3 cellular contexts compared by ENCODE assay signal in the genomic region with DNA sequence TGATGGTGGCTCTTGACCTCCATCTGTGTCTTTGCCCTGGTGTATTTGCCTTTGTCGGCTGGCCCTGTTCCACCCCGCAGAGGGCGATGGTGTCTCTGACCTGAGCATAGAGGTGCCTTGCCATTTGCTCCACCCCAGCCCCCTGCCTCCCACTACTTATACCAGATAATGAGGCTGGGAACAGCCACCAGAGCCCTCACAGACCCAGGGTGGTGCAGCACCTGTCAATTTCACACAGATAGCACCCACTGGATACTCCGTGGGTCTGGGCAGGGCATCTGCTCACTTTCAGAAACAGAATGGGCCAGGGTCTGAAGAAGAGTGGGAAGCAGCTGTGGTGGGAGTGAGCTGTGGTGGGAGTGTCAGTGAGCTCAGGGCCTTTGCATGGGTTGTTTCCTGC.
A peak's percentile ranks its signal among the peaks of the same experiment; 100 is the strongest.
TF ChIP-seq lines count a peak whose summit lies in the region.

No MANE protein-coding gene starts in this region.

TF ChIP-seq in GM23338, 12 proteins besides CTCF, POLR2A, EP300 and RAD21 (continues in another document):
- TF ChIP-seq ZNF331 (CRISPR knock-in tag; IDR thresholded peaks at IDR 0.05; ENCODE audit: low read depth) (no peak), EZH2phosphoT487 (IDR thresholded peaks at IDR 0.05; ENCODE audit: unreplicated experiment) (no peak), ZNF114 (CRISPR knock-in tag; IDR thresholded peaks at IDR 0.05) (no peak), REST (IDR thresholded peaks at IDR 0.05; ENCODE audit: unreplicated experiment) (no peak), POLR2AphosphoS5 (IDR thresholded peaks at IDR 0.05; ENCODE audit: low read depth) (no peak), NANOG (IDR thresholded peaks at IDR 0.05; ENCODE audit: borderline replicate concordance) (no peak), JUNB (IDR thresholded peaks at IDR 0.05; ENCODE audit: unreplicated experiment) (no peak)
- TF ChIP-seq, protein P1, sequence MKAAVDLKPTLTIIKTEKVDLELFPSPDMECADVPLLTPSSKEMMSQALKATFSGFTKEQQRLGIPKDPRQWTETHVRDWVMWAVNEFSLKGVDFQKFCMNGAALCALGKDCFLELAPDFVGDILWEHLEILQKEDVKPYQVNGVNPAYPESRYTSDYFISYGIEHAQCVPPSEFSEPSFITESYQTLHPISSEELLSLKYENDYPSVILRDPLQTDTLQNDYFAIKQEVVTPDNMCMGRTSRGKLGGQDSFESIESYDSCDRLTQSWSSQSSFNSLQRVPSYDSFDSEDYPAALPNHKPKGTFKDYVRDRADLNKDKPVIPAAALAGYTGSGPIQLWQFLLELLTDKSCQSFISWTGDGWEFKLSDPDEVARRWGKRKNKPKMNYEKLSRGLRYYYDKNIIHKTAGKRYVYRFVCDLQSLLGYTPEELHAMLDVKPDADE (IDR thresholded peaks at IDR 0.05) = no peak

TF ChIP-seq in HEK293, 187 proteins besides CTCF, POLR2A, EP300 and RAD21:
- peak; percentile 74 for TF ChIP-seq EGR2 (tag by site-specific recombination; IDR thresholded peaks at IDR 0.05; ENCODE audit: low read depth)
- TF ChIP-seq SP2 (tag by site-specific recombination; IDR thresholded peaks at IDR 0.05) = no peak
- no peak for TF ChIP-seq ZNF114 (tag by site-specific recombination; IDR thresholded peaks at IDR 0.05)
- TF ChIP-seq ZNF596 (tag by site-specific recombination; IDR thresholded peaks at IDR 0.05) = no peak
- TF ChIP-seq ZFHX2 (tag by site-specific recombination; conservative IDR thresholded peaks at IDR 0.05) = peak; percentile 67
TF ChIP-seq in HEK293: peak in this region for 2.

TF ChIP-seq in H1, 55 proteins besides CTCF, POLR2A, EP300 and RAD21:
- no peak for TF ChIP-seq CREB1 (IDR thresholded peaks at IDR 0.05)
- no peak for TF ChIP-seq KDM5A (IDR thresholded peaks at IDR 0.05; ENCODE audit: low read length)
- no peak for TF ChIP-seq TAF7 (optimal IDR thresholded peaks at IDR 0.05; ENCODE audit: borderline replicate concordance, low read depth, low read length)
- TF ChIP-seq, protein P2, sequence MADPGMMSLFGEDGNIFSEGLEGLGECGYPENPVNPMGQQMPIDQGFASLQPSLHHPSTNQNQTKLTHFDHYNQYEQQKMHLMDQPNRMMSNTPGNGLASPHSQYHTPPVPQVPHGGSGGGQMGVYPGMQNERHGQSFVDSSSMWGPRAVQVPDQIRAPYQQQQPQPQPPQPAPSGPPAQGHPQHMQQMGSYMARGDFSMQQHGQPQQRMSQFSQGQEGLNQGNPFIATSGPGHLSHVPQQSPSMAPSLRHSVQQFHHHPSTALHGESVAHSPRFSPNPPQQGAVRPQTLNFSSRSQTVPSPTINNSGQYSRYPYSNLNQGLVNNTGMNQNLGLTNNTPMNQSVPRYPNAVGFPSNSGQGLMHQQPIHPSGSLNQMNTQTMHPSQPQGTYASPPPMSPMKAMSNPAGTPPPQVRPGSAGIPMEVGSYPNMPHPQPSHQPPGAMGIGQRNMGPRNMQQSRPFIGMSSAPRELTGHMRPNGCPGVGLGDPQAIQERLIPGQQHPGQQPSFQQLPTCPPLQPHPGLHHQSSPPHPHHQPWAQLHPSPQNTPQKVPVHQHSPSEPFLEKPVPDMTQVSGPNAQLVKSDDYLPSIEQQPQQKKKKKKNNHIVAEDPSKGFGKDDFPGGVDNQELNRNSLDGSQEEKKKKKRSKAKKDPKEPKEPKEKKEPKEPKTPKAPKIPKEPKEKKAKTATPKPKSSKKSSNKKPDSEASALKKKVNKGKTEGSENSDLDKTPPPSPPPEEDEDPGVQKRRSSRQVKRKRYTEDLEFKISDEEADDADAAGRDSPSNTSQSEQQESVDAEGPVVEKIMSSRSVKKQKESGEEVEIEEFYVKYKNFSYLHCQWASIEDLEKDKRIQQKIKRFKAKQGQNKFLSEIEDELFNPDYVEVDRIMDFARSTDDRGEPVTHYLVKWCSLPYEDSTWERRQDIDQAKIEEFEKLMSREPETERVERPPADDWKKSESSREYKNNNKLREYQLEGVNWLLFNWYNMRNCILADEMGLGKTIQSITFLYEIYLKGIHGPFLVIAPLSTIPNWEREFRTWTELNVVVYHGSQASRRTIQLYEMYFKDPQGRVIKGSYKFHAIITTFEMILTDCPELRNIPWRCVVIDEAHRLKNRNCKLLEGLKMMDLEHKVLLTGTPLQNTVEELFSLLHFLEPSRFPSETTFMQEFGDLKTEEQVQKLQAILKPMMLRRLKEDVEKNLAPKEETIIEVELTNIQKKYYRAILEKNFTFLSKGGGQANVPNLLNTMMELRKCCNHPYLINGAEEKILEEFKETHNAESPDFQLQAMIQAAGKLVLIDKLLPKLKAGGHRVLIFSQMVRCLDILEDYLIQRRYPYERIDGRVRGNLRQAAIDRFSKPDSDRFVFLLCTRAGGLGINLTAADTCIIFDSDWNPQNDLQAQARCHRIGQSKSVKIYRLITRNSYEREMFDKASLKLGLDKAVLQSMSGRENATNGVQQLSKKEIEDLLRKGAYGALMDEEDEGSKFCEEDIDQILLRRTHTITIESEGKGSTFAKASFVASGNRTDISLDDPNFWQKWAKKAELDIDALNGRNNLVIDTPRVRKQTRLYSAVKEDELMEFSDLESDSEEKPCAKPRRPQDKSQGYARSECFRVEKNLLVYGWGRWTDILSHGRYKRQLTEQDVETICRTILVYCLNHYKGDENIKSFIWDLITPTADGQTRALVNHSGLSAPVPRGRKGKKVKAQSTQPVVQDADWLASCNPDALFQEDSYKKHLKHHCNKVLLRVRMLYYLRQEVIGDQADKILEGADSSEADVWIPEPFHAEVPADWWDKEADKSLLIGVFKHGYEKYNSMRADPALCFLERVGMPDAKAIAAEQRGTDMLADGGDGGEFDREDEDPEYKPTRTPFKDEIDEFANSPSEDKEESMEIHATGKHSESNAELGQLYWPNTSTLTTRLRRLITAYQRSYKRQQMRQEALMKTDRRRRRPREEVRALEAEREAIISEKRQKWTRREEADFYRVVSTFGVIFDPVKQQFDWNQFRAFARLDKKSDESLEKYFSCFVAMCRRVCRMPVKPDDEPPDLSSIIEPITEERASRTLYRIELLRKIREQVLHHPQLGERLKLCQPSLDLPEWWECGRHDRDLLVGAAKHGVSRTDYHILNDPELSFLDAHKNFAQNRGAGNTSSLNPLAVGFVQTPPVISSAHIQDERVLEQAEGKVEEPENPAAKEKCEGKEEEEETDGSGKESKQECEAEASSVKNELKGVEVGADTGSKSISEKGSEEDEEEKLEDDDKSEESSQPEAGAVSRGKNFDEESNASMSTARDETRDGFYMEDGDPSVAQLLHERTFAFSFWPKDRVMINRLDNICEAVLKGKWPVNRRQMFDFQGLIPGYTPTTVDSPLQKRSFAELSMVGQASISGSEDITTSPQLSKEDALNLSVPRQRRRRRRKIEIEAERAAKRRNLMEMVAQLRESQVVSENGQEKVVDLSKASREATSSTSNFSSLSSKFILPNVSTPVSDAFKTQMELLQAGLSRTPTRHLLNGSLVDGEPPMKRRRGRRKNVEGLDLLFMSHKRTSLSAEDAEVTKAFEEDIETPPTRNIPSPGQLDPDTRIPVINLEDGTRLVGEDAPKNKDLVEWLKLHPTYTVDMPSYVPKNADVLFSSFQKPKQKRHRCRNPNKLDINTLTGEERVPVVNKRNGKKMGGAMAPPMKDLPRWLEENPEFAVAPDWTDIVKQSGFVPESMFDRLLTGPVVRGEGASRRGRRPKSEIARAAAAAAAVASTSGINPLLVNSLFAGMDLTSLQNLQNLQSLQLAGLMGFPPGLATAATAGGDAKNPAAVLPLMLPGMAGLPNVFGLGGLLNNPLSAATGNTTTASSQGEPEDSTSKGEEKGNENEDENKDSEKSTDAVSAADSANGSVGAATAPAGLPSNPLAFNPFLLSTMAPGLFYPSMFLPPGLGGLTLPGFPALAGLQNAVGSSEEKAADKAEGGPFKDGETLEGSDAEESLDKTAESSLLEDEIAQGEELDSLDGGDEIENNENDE (IDR thresholded peaks at IDR 0.05; ENCODE audit: insufficient replicate concordance, low read length) = no peak
- TF ChIP-seq TAF1 (IDR thresholded peaks at IDR 0.05; ENCODE audit: low read depth, low read length) = no peak
- no peak for TF ChIP-seq POLR2AphosphoS5 (IDR thresholded peaks at IDR 0.05; ENCODE audit: low read depth, low read length)
- no peak for TF ChIP-seq KDM4A (IDR thresholded peaks at IDR 0.05; ENCODE audit: low read depth, low read length, severe bottlenecking)
- no peak for TF ChIP-seq SIN3A (conservative IDR thresholded peaks at IDR 0.05 in 1 of 2, IDR thresholded peaks at IDR 0.05 in 1 of 2; ENCODE audit: low read depth in 1 of 2, low read length in 2 of 2)
- TF ChIP-seq GABPA (IDR thresholded peaks at IDR 0.05; ENCODE audit: borderline replicate concordance, insufficient read depth, low read length) = no peak
- TF ChIP-seq YY1 (IDR thresholded peaks at IDR 0.05; ENCODE audit: low read depth, low read length) = no peak
- TF ChIP-seq RFX5 (IDR thresholded peaks at IDR 0.05; ENCODE audit: borderline replicate concordance, low read depth, low read length) = no peak
- no peak for TF ChIP-seq SP1 (IDR thresholded peaks at IDR 0.05; ENCODE audit: low read depth, low read length)
- no peak for TF ChIP-seq SP4 (IDR thresholded peaks at IDR 0.05; ENCODE audit: low read length)
- TF ChIP-seq MAFK (IDR thresholded peaks at IDR 0.05; ENCODE audit: low read depth, low read length) = no peak
- TF ChIP-seq JUN (IDR thresholded peaks at IDR 0.05; ENCODE audit: low read depth, low read length) = no peak
- TF ChIP-seq, protein P3, sequence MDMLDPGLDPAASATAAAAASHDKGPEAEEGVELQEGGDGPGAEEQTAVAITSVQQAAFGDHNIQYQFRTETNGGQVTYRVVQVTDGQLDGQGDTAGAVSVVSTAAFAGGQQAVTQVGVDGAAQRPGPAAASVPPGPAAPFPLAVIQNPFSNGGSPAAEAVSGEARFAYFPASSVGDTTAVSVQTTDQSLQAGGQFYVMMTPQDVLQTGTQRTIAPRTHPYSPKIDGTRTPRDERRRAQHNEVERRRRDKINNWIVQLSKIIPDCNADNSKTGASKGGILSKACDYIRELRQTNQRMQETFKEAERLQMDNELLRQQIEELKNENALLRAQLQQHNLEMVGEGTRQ (IDR thresholded peaks at IDR 0.05; ENCODE audit: low read length) = no peak
- no peak for TF ChIP-seq HDAC2 (IDR thresholded peaks at IDR 0.05; ENCODE audit: borderline replicate concordance in 1 of 2, low read depth in 2 of 2, low read length in 2 of 2)
